Comparison of ENCODE assay signal across 12 cellular contexts in genomic region chr15:47961401-47962090, GRCh38.
DNase-seq lines count a peak whose midpoint lies in the region; ATAC-seq and TF ChIP-seq lines count a peak whose summit lies in the region.
"Had no signal": no experiment of that assay in that cellular context is flagged by ENCODE, and none has a peak within 500 bp of the region (broad histone marks: within the 10 kb centered on the region; RNA-seq: fewer than 3 reads in every experiment).

No MANE protein-coding gene starts in this region.

- peak overlapping the region; percentile 61 for H2AFZ ChIP-seq in MM.1S (ENCODE audit: low read length)

- H3K9me3 Mint-ChIP-seq in stimulated activated effector memory CD8-positive, alpha-beta T cell treated with anti-CD3 and anti-CD28 coated beads, Interleukin-12 subunit alpha, Interleukin-12 subunit beta, amount 100 ng/mL, for 72 hours, result peaks cover 6% of the 10 kb centered on the region

- ATAC-seq in HG02678 (IDR thresholded peaks at IDR 0.05; ENCODE audit: unreplicated experiment), result peak; percentile 94
- ATAC-seq in stimulated activated effector memory CD8-positive, alpha-beta T cell treated with anti-CD3 and anti-CD28 coated beads, Interleukin-12 subunit alpha, Interleukin-12 subunit beta, amount 100 ng/mL, for 72 hours, result peak; percentile 72
- ATAC-seq: A549, left lung had no signal

- peak overlapping the region; percentile 44 for H3K4me3 ChIP-seq in MM.1S (ENCODE audit: low read length)
- H3K4me3 ChIP-seq: A549, left lung had no signal

- peak overlapping the region; percentile 53; the same call in 1 of the 2 replicates for H3K9ac ChIP-seq in MM.1S (ENCODE audit: low read length)

- H3K4me1 Mint-ChIP-seq in stimulated activated effector memory CD8-positive, alpha-beta T cell treated with anti-CD3 and anti-CD28 coated beads, Interleukin-12 subunit alpha, Interleukin-12 subunit beta, amount 100 ng/mL, for 72 hours, result no peaks in the 10 kb centered on the region
- H3K4me1 Mint-ChIP-seq: central memory CD8-positive, alpha-beta T cell had no signal

- H3K4me3 Mint-ChIP-seq in stimulated activated effector memory CD8-positive, alpha-beta T cell treated with anti-CD3 and anti-CD28 coated beads, Interleukin-12 subunit alpha, Interleukin-12 subunit beta, amount 100 ng/mL, for 72 hours, result no peak overlapping the region
- H3K4me3 Mint-ChIP-seq: central memory CD8-positive, alpha-beta T cell had no signal

- no peaks in the 10 kb centered on the region for H4K20me1 ChIP-seq in MM.1S (ENCODE audit: insufficient read depth, low read length)

- peak overlapping the region; percentile 75 for H3K4me2 ChIP-seq in MM.1S (ENCODE audit: low read depth, low read length)
- H3K4me2 ChIP-seq: A549 had no signal

- DNase-seq in NK-92 treated with Interleukin-12 subunit alpha and Interleukin-12 subunit beta, amount 100 ng/mL, for 24 hours (lab: John Stamatoyannopoulos, UW), result peak; percentile 26
- DNase-seq in NK-92 (lab: John Stamatoyannopoulos, UW; ENCODE audit: unreplicated experiment) (no peak), MM.1S (peak; percentile 94), DMS53 (lab: John Stamatoyannopoulos, UW) (no peak), NCI-H2196 (lab: John Stamatoyannopoulos, UW; ENCODE audit: unreplicated experiment) (no peak)
- no peak for DNase-seq in stimulated activated effector memory CD8-positive, alpha-beta T cell treated with anti-CD3 and anti-CD28 coated beads, Interleukin-12 subunit alpha, Interleukin-12 subunit beta, amount 100 ng/mL, for 72 hours (ENCODE audit: low spot score in 2 of 2)
- DNase-seq in activated naive CD4-positive, alpha-beta T cell treated with Interleukin-2 at 50 U/mL for 16 hours, result no peak
- DNase-seq: left lung; stimulated activated CD4-positive, alpha-beta T cell treated with anti-CD3 and anti-CD28 coated beads, Interleukin-4, amount 100 ng/mL, for 24 hours had no signal

- H3K36me3 Mint-ChIP-seq in stimulated activated effector memory CD8-positive, alpha-beta T cell treated with anti-CD3 and anti-CD28 coated beads, Interleukin-12 subunit alpha, Interleukin-12 subunit beta, amount 100 ng/mL, for 72 hours, result no peaks in the 10 kb centered on the region

- H3K9me3 ChIP-seq in MM.1S (replicated peaks; ENCODE audit: insufficient read depth, low read length), result no peaks in the 10 kb centered on the region
- H3K9me3 ChIP-seq: A549, left lung had no signal

- H3K79me2 ChIP-seq in MM.1S (ENCODE audit: low read length), result no peaks in the 10 kb centered on the region

- H3K27ac ChIP-seq in MM.1S (ENCODE audit: low read length), result peak overlapping the region; percentile 89
- H3K27ac ChIP-seq: A549, left lung had no signal

- H3K36me3 ChIP-seq in MM.1S (replicated peaks; ENCODE audit: insufficient read depth, low read length), result no peaks in the 10 kb centered on the region
- H3K36me3 ChIP-seq: left lung had no signal

- no peak overlapping the region for H3K27ac Mint-ChIP-seq in stimulated activated effector memory CD8-positive, alpha-beta T cell treated with anti-CD3 and anti-CD28 coated beads, Interleukin-12 subunit alpha, Interleukin-12 subunit beta, amount 100 ng/mL, for 72 hours

- no peaks in the 10 kb centered on the region for H3K27me3 ChIP-seq in MM.1S (replicated peaks; ENCODE audit: insufficient read depth, low read length)
- H3K27me3 ChIP-seq: left lung had no signal

- peaks cover 36% of the 10 kb centered on the region for H3K4me1 ChIP-seq in MM.1S (ENCODE audit: low read length)
- H3K4me1 ChIP-seq: A549, left lung had no signal

- no peak for TF ChIP-seq CTCF in MM.1S (IDR thresholded peaks at IDR 0.05; ENCODE audit: low read length)

- peaks cover 25% of the 10 kb centered on the region for H3F3A ChIP-seq in MM.1S (ENCODE audit: insufficient read depth, low read length)

- H3K9me2 ChIP-seq in MM.1S (replicated peaks; ENCODE audit: insufficient read depth, low read length), result no peaks in the 10 kb centered on the region

Comparison
In these comparisons a context has a peak if more than half of its experiments do, and no peak if none do; other contexts are left out.
1. DNase-seq: peak in NK-92 treated with Interleukin-12 subunit alpha and Interleukin-12 subunit beta, amount 100 ng/mL, for 24 hours (single experiment) and MM.1S (single experiment); none in NK-92 (single experiment), stimulated activated effector memory CD8-positive, alpha-beta T cell treated with anti-CD3 and anti-CD28 coated beads, Interleukin-12 subunit alpha, Interleukin-12 subunit beta, amount 100 ng/mL, for 72 hours (0 of 2), DMS53 (single experiment), activated naive CD4-positive, alpha-beta T cell treated with Interleukin-2 at 50 U/mL for 16 hours (single experiment) and NCI-H2196 (single experiment).